Comparison of ENCODE assay signal across 20 cellular contexts in the genomic region with DNA sequence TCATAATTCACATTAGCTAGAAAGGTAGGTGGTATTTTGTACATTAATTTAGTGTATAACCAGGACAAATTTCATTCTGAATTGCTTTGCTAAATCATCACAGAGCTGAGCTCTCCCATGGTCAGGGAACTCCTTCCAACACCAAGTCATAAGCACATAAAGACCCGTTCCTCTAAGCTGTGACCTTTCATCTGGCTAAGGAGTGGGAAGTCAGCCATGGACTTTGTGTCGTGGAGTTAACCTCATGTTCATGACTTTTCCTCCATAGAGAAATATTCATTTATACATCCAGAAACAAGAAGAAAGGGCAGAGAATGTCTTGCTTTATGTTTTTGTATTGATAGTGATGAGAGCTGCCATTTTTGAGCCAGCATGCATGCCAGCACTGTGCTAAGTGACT.
DNase-seq lines count a peak whose midpoint lies in the region; ATAC-seq, FAIRE-seq and TF ChIP-seq lines count a peak whose summit lies in the region.
"Had no signal": no experiment of that assay in that cellular context is flagged by ENCODE, and none has a peak within 500 bp of the region (broad histone marks: within the 10 kb centered on the region; RNA-seq: fewer than 3 reads in every experiment).

No MANE protein-coding gene starts in this region.

- FAIRE-seq in endothelial cell of umbilical vein (lab: Jason Lieb, UNC) (peak; percentile 18), HepG2 (lab: Jason Lieb, UNC) (peak; percentile 8)
- FAIRE-seq: A204.1, G401.6 had no signal

- ATAC-seq in HepG2 (no peak), upper lobe of right lung (peak; percentile 85), gastroesophageal sphincter (no peak)

- no peaks in the 10 kb centered on the region for H4K20me1 ChIP-seq in endothelial cell of umbilical vein (replicated peaks; ENCODE audit: control insufficient read depth, extremely low read depth, insufficient read depth, low read length)
- no peaks in the 10 kb centered on the region for H4K20me1 ChIP-seq in HepG2 (ENCODE audit: insufficient read depth, low read length)
- H4K20me1 ChIP-seq: BLaER1 had no signal

- no peak for TF ChIP-seq POLR2A in endothelial cell of umbilical vein (IDR thresholded peaks at IDR 0.05; ENCODE audit: low read depth, low read length)
- TF ChIP-seq POLR2A in HepG2 (IDR thresholded peaks at IDR 0.05; ENCODE audit: insufficient read depth in 1 of 2, low read depth in 2 of 2, low read length in 2 of 2) = no peak
- TF ChIP-seq POLR2A in gastroesophageal sphincter (IDR thresholded peaks at IDR 0.05) = no peak

- H3K9me3 ChIP-seq in SK-N-MC (ENCODE audit: low read depth, low read length) = no peaks in the 10 kb centered on the region
- no peaks in the 10 kb centered on the region for H3K9me3 ChIP-seq in endothelial cell of umbilical vein (replicated peaks; ENCODE audit: control insufficient read depth, insufficient read depth, low read length)
- no peaks in the 10 kb centered on the region for H3K9me3 ChIP-seq in HepG2 (ENCODE audit: low read length)
- no peaks in the 10 kb centered on the region for H3K9me3 ChIP-seq in upper lobe of right lung
- H3K9me3 ChIP-seq in gastroesophageal sphincter = no peaks in the 10 kb centered on the region
- H3K9me3 ChIP-seq: BLaER1 had no signal

- in situ Hi-C loops in HepG2 (cut with HindIII; ENCODE audit: extremely low pct_ligation_motif_present, low pct_unique_long_range_greater_than_20kb) = no loop called here

- H3K36me3 ChIP-seq in SK-N-MC (ENCODE audit: insufficient read depth, low read length) = peaks cover 18% of the 10 kb centered on the region
- H3K36me3 ChIP-seq in endothelial cell of umbilical vein (ENCODE audit: control insufficient read depth in 2 of 2, extremely low read depth in 1 of 2, insufficient read depth in 2 of 2, low read length in 2 of 2) = peaks cover 0 to 2% of the 10 kb centered on the region in 2 experiments
- H3K36me3 ChIP-seq in HepG2 (replicated peaks in 1 of 2; ENCODE audit: control insufficient read depth in 1 of 2, insufficient read depth in 2 of 2, low read length in 2 of 2) = peaks cover 7 to 22% of the 10 kb centered on the region in 2 experiments
- no peaks in the 10 kb centered on the region for H3K36me3 ChIP-seq in upper lobe of right lung
- H3K36me3 ChIP-seq in gastroesophageal sphincter = no peaks in the 10 kb centered on the region

- no peaks in the 10 kb centered on the region for H3K9me1 ChIP-seq in endothelial cell of umbilical vein (replicated peaks; ENCODE audit: control insufficient read depth, extremely low read depth, insufficient read depth, low read length)

- H3K9ac ChIP-seq in SK-N-MC (ENCODE audit: insufficient read length) (no peak overlapping the region), endothelial cell of umbilical vein (replicated peaks; ENCODE audit: extremely low read depth, insufficient read depth, low read length) (no peak overlapping the region), HepG2 (ENCODE audit: insufficient read depth, low read depth, low read length) (no peak overlapping the region)
- H3K9ac ChIP-seq: BLaER1, GM23248 had no signal

- WGBS in HepG2 (ENCODE audit: low lambda C conversion rate) = 85% methylated on average over 2 of the region's 2 CpGs
- WGBS in gastroesophageal sphincter (ENCODE audit: low coverage in 1 of 2), 2 donors = 79 to 82% methylated on average over 2 of the region's 2 CpGs

- H3K27me3 ChIP-seq in endothelial cell of umbilical vein (ENCODE audit: control insufficient read depth in 2 of 2, insufficient read depth in 2 of 2, low read length in 2 of 2) = no peaks in the 10 kb centered on the region
- H3K27me3 ChIP-seq in HepG2 (ENCODE audit: control insufficient read depth in 1 of 2, insufficient read depth in 2 of 2, low read length in 2 of 2) = no peaks in the 10 kb centered on the region
- H3K27me3 ChIP-seq in upper lobe of right lung = no peaks in the 10 kb centered on the region
- H3K27me3 ChIP-seq in gastroesophageal sphincter = no peaks in the 10 kb centered on the region
- H3K27me3 ChIP-seq: BLaER1 had no signal

- no TSS peak for BruUV-seq in endothelial cell of umbilical vein (replicated peaks; lab: Mats Ljungman, UMichigan)
- BruUV-seq in HepG2 (replicated peaks; lab: Mats Ljungman, UMichigan) = no TSS peak

- H2AFZ ChIP-seq in endothelial cell of umbilical vein (ENCODE audit: low read depth, low read length) = no peak overlapping the region
- H2AFZ ChIP-seq in HepG2 (ENCODE audit: low read length) = no peak overlapping the region
- H2AFZ ChIP-seq: GM23248 had no signal

- H3K79me2 ChIP-seq in endothelial cell of umbilical vein (ENCODE audit: control insufficient read depth, insufficient read depth, low read length) (no peaks in the 10 kb centered on the region), HepG2 (ENCODE audit: insufficient read depth, low read length) (no peaks in the 10 kb centered on the region)

- no peak overlapping the region for H3K4me2 ChIP-seq in endothelial cell of umbilical vein (ENCODE audit: insufficient read depth, low read length)
- H3K4me2 ChIP-seq in HepG2 (ENCODE audit: low read depth, low read length) = no peak overlapping the region
- H3K4me2 ChIP-seq: BLaER1 had no signal

- CTCF ChIA-PET in endothelial cell of umbilical vein (lab: Charles Lee) = interaction anchor here (2.3 kb wide), 1 partner anchor 21 kb away, joined by 10 read pairs; no protein-coding TSS in a partner anchor
- CTCF ChIA-PET in HepG2 (lab: Yijun Ruan, JAX; ENCODE audit: low intra/inter-chr PET ratio, low total read pairs) = no interaction called here

- POLR2A ChIA-PET in endothelial cell of umbilical vein (lab: Charles Lee) = no interaction called here
- POLR2A ChIA-PET in HepG2 (lab: Yijun Ruan, JAX) = no interaction called here

- TF ChIP-seq EP300 in HepG2 (IDR thresholded peaks at IDR 0.05; ENCODE audit: low read depth in 2 of 2, low read length in 2 of 2) = no peak
- no peak for TF ChIP-seq EP300 in HepG2 (CRISPR knock-in tag; IDR thresholded peaks at IDR 0.05; ENCODE audit: borderline replicate concordance)
- TF ChIP-seq EP300 in gastroesophageal sphincter (IDR thresholded peaks at IDR 0.05) = no peak

- intact Hi-C loops in endothelial cell of umbilical vein (cut with micrococcal nuclease) (no loop called here), HepG2 (cut with micrococcal nuclease; ENCODE audit: unreplicated experiment) (no loop called here), upper lobe of right lung (cut with DNase I) (no loop called here)

- TF ChIP-seq CTCF in endothelial cell of umbilical vein (IDR thresholded peaks at IDR 0.05; ENCODE audit: extremely low read depth in 1 of 2, insufficient read depth in 1 of 2, low read depth in 1 of 2, low read length in 2 of 2) (no peak), HepG2 (CRISPR knock-in tag; IDR thresholded peaks at IDR 0.05) (no peak), upper lobe of right lung (IDR thresholded peaks at IDR 0.05) (no peak), gastroesophageal sphincter (IDR thresholded peaks at IDR 0.05) (no peak)

- TF ChIP-seq RAD21 in HepG2 (CRISPR knock-in tag; IDR thresholded peaks at IDR 0.05) = no peak

- H3K4me1 ChIP-seq in endothelial cell of umbilical vein (ENCODE audit: control insufficient read depth, extremely low read depth, insufficient read depth, low read length) = no peaks in the 10 kb centered on the region
- H3K4me1 ChIP-seq in HepG2 (ENCODE audit: insufficient read depth, low read length) = peaks cover 13% of the 10 kb centered on the region
- H3K4me1 ChIP-seq in upper lobe of right lung = no peaks in the 10 kb centered on the region
- no peaks in the 10 kb centered on the region for H3K4me1 ChIP-seq in gastroesophageal sphincter

- H3K27ac ChIP-seq in SK-N-MC (peak overlapping the region; percentile 37; the same call in 1 of the 2 replicates), endothelial cell of umbilical vein (ENCODE audit: insufficient read depth, low read depth, low read length) (no peak overlapping the region), HepG2 (ENCODE audit: extremely low read length, insufficient read depth, low read length) (peak overlapping the region; percentile 16), upper lobe of right lung (no peak overlapping the region), gastroesophageal sphincter (no peak overlapping the region)
- H3K27ac ChIP-seq: BLaER1, GM23248 had no signal

- DNase-seq in SK-N-MC (ENCODE audit: low read depth, low spot score) (no peak), endothelial cell of umbilical vein (ENCODE audit: low read depth, low spot score) (no peak), HepG2 (ENCODE audit: low spot score) (no peak), upper lobe of right lung (no peak), anterior cingulate cortex (lab: John Stamatoyannopoulos, UW) (no peak), islet precursor cell (no peak)
- DNase-seq: CD4-positive, alpha-beta T cell; GM23248; H9; NCI-H1105 treated with DMSO at 0.1 percent for 48 hours; NCI-H146; NCI-H2081; NCI-H2227 treated with DMSO at 0.1 percent for 48 hours; NCI-H69; Right ventricle myocardium superior; RPMI8226 had no signal

- dilution Hi-C loops in endothelial cell of umbilical vein (cut with MboI; ENCODE audit: extremely low pct_ligation_motif_present, low sequenced_read_pairs) = no loop called here

- H3K4me3 ChIP-seq in SK-N-MC = no peak overlapping the region
- no peak overlapping the region for H3K4me3 ChIP-seq in endothelial cell of umbilical vein (replicated peaks in 1 of 3; ENCODE audit: insufficient read depth in 1 of 3, low read depth in 1 of 3, low read length in 3 of 3)
- no peak overlapping the region for H3K4me3 ChIP-seq in HepG2 (replicated peaks in 1 of 3; ENCODE audit: insufficient read depth in 1 of 3, low read depth in 2 of 3, low read length in 3 of 3)
- no peak overlapping the region for H3K4me3 ChIP-seq in upper lobe of right lung
- no peak overlapping the region for H3K4me3 ChIP-seq in gastroesophageal sphincter
- H3K4me3 ChIP-seq: BLaER1, GM23248 had no signal

TF ChIP-seq in endothelial cell of umbilical vein, 7 proteins besides CTCF, POLR2A, EP300 and RAD21:
- TF ChIP-seq JUN (IDR thresholded peaks at IDR 0.05; ENCODE audit: borderline replicate concordance, insufficient read depth, insufficient read length, low read depth) (no peak), FOS (IDR thresholded peaks at IDR 0.05; ENCODE audit: borderline replicate concordance, insufficient read depth, low read length) (no peak), POLR2AphosphoS5 (IDR thresholded peaks at IDR 0.05; ENCODE audit: insufficient read depth, low read depth, low read length) (no peak), EZH2 (IDR thresholded peaks at IDR 0.05; ENCODE audit: borderline replicate concordance, low read depth, low read length, severe bottlenecking) (no peak), MYC (IDR thresholded peaks at IDR 0.05; ENCODE audit: low read depth, low read length) (no peak)
TF ChIP-seq in endothelial cell of umbilical vein: peak in this region for 0.

TF ChIP-seq in HepG2, 621 proteins besides CTCF, POLR2A, EP300 and RAD21 (continues in another document):
- TF ChIP-seq ZNF468 (CRISPR knock-in tag; IDR thresholded peaks at IDR 0.05) = no peak
- no peak for TF ChIP-seq ZNF253 (CRISPR knock-in tag; IDR thresholded peaks at IDR 0.05; ENCODE audit: borderline replicate concordance)
- no peak for TF ChIP-seq SAP130 (CRISPR knock-in tag; IDR thresholded peaks at IDR 0.05; ENCODE audit: low read depth)
- TF ChIP-seq ZNF335 (CRISPR knock-in tag; IDR thresholded peaks at IDR 0.05) = no peak

Comparison
In these comparisons a context has a peak if more than half of its experiments do, and no peak if none do; other contexts are left out.
1. H3K27ac ChIP-seq: peak in SK-N-MC (single experiment) and HepG2 (single experiment); none in endothelial cell of umbilical vein (single experiment), upper lobe of right lung (single experiment) and gastroesophageal sphincter (0 of 4).